ENCODE assay signal across 14 cellular contexts in genomic region chr1:187491082-187491720, GRCh38.
DNase-seq lines count a peak whose midpoint lies in the region; ATAC-seq and TF ChIP-seq lines count a peak whose summit lies in the region.
"Had no signal": no experiment of that assay in that cellular context is flagged by ENCODE, and none has a peak within 500 bp of the region (broad histone marks: within the 10 kb centered on the region; RNA-seq: fewer than 3 reads in every experiment).

No MANE protein-coding gene starts in this region.

- H3K4me2 ChIP-seq in GM23248 (ENCODE audit: unreplicated experiment) = peak overlapping the region; percentile 19

- no peak overlapping the region for H2AFZ ChIP-seq in ACC112 (ENCODE audit: low read length, unreplicated experiment)
- no peak overlapping the region for H2AFZ ChIP-seq in GM23248

- H3K4me1 ChIP-seq in ACC112 (ENCODE audit: control insufficient read depth, insufficient read depth, low read length, unreplicated experiment) (peaks cover 8% of the 10 kb centered on the region), GM23248 (ENCODE audit: insufficient read depth) (peaks cover 13% of the 10 kb centered on the region), Panc1 (ENCODE audit: control insufficient read depth, insufficient read depth, low read length) (0 out of 2 replicates have a peak, but pooled peaks cover 3% of the 10 kb centered on the region)
- H3K4me1 ChIP-seq: tibial artery had no signal

- H3K36me3 ChIP-seq in ACC112 (ENCODE audit: insufficient read depth, low read length) (no peaks in the 10 kb centered on the region), GM23248 (ENCODE audit: low read depth) (no peaks in the 10 kb centered on the region), Panc1 (ENCODE audit: control insufficient read depth, insufficient read depth, low read length) (no peaks in the 10 kb centered on the region)
- H3K36me3 ChIP-seq: tibial artery had no signal

- no peaks in the 10 kb centered on the region; the same call in 1 of the 2 replicates for H3K9me2 ChIP-seq in GM23248 (ENCODE audit: insufficient read depth)

- peaks cover 19% of the 10 kb centered on the region; the same call in 1 of the 2 replicates for H3F3A ChIP-seq in GM23248 (ENCODE audit: insufficient read depth)

- CTCF ChIA-PET in Panc1 (lab: Charles Lee) = no interaction called here

- POLR2A ChIA-PET in Panc1 (lab: Charles Lee) = no interaction called here

- intact Hi-C loops in Panc1 (cut with micrococcal nuclease; ENCODE audit: unreplicated experiment) = no loop called here

- H3K27ac ChIP-seq in ACC112 (ENCODE audit: low read depth, low read length) = peak overlapping the region; percentile 57
- H3K27ac ChIP-seq in GM23248 = peak overlapping the region; percentile 53
- H3K27ac ChIP-seq in Panc1 (ENCODE audit: low read length) = no peak overlapping the region
- H3K27ac ChIP-seq: tibial artery had no signal

- H3K27me3 ChIP-seq in ACC112 (ENCODE audit: insufficient read depth, low read length) (no peaks in the 10 kb centered on the region), GM23248 (replicated peaks; ENCODE audit: insufficient read depth) (no peaks in the 10 kb centered on the region), Panc1 (ENCODE audit: control insufficient read depth, insufficient read depth, low read length) (no peaks in the 10 kb centered on the region)
- H3K27me3 ChIP-seq: tibial artery had no signal

- no peaks in the 10 kb centered on the region for H3K9me3 ChIP-seq in GM23248 (ENCODE audit: low read depth)
- no peaks in the 10 kb centered on the region for H3K9me3 ChIP-seq in Panc1 (ENCODE audit: control insufficient read depth, insufficient read depth, low read depth, low read length)
- H3K9me3 ChIP-seq: tibial artery had no signal

- DNase-seq in GM23248 (peak; percentile 72), Panc1 (ENCODE audit: low read depth, low spot score) (peak; percentile 76), epithelial cell of esophagus (ENCODE audit: low read depth) (peak; percentile 79), 8988T (no peak), DMS79 treated with DMSO at 0.1 percent for 48 hours (lab: John Stamatoyannopoulos, UW) (no peak), Ammon's horn (ENCODE audit: low spot score) (no peak)
- DNase-seq: activated CD4-positive, alpha-beta T cell treated with anti-CD3 and anti-CD28 coated beads for 36 hours; GDM1; naive thymus-derived CD8-positive, alpha-beta T cell; NCI-H345; T-helper 1 cell; tibial artery had no signal

- no peak for TF ChIP-seq CTCF in Panc1 (IDR thresholded peaks at IDR 0.05)
- TF ChIP-seq CTCF in epithelial cell of esophagus (IDR thresholded peaks at IDR 0.05; ENCODE audit: insufficient read depth, low read depth, low read length, missing control alignments) = no peak

- ATAC-seq in Panc1 = peak; percentile 69; the same call in 1 of the 2 replicates
- ATAC-seq in HG02885 (IDR thresholded peaks at IDR 0.05; ENCODE audit: poor library complexity, unreplicated experiment) = no peak
- ATAC-seq: activated CD4-positive, alpha-beta T cell treated with anti-CD3 and anti-CD28 coated beads for 36 hours; naive thymus-derived CD8-positive, alpha-beta T cell had no signal

- WGBS in GM23248 (ENCODE audit: low coverage in 1 of 2, low lambda C conversion rate in 2 of 2, missing lambda C conversion rate in 2 of 2), 2 experiments = 13 to 22% methylated on average over 5 of the region's 5 CpGs

- H4K20me1 ChIP-seq in GM23248 (ENCODE audit: insufficient read depth) = no peaks in the 10 kb centered on the region

- H3K4me3 ChIP-seq in ACC112 (ENCODE audit: low read depth, low read length) (no peak overlapping the region), GM23248 (no peak overlapping the region), Panc1 (ENCODE audit: low read depth in 2 of 2, low read length in 2 of 2) (no peak overlapping the region), epithelial cell of esophagus (ENCODE audit: low read length) (no peak overlapping the region)
- H3K4me3 ChIP-seq: tibial artery had no signal

- in situ Hi-C loops in GM23248 (cut with MboI) (no loop called here), Panc1 (cut with HindIII; ENCODE audit: low pct_unique_long_range_greater_than_20kb, low sequenced_read_pairs) (no loop called here)

- BruUV-seq in Panc1 (replicated peaks; lab: Mats Ljungman, UMichigan) = no TSS peak

- no peak overlapping the region for H3K9ac ChIP-seq in GM23248

- H3K79me2 ChIP-seq in ACC112 (ENCODE audit: control insufficient read depth, insufficient read depth, low read length, unreplicated experiment) = no peaks in the 10 kb centered on the region
- H3K79me2 ChIP-seq in GM23248 (ENCODE audit: insufficient read depth) = no peaks in the 10 kb centered on the region

Comparison
In these comparisons a context has a peak if more than half of its experiments do, and no peak if none do; other contexts are left out.
1. DNase-seq: peak in GM23248 (single experiment), Panc1 (single experiment) and epithelial cell of esophagus (single experiment); none in 8988T (single experiment), DMS79 treated with DMSO at 0.1 percent for 48 hours (single experiment) and Ammon's horn (single experiment).